In genomic region chr14:22047105-22047504, GRCh38 we compare ENCODE assay signal across 8 cellular contexts.
DNase-seq lines count a peak whose midpoint lies in the region; TF ChIP-seq lines count a peak whose summit lies in the region.

No MANE protein-coding gene starts in this region.

- H3K27ac ChIP-seq in coronary artery (no peak overlapping the region), adrenal gland (no peak overlapping the region)

- TF ChIP-seq POLR2A in adrenal gland (IDR thresholded peaks at IDR 0.05) = no peak

- CTCF ChIA-PET in activated CD4-positive, alpha-beta memory T cell treated with anti-CD3 and anti-CD28 coated beads, Interleukin-2, amount 10 ng/mL, durations not matched to agents 7 days and 5 days (lab: Charles Lee) = interaction anchor here (0.8 to 2.6 kb wide), 14 partner anchors 12 to 552 kb away, joined by 3 to 22 read pairs (median 4); no protein-coding TSS in a partner anchor

- TF ChIP-seq CTCF in coronary artery (IDR thresholded peaks at IDR 0.05) = no peak
- TF ChIP-seq CTCF in adrenal gland (IDR thresholded peaks at IDR 0.05) = no peak

- peak overlapping the region; percentile 76 for H3K27ac Mint-ChIP-seq in activated CD4-positive, alpha-beta memory T cell treated with anti-CD3 and anti-CD28 coated beads, Interleukin-2, amount 10 ng/mL, durations not matched to agents 7 days and 5 days

- DNase-seq in activated gamma-delta T cell treated with Interleukin-2 at 50 U/mL for 16 hours (peak; percentile 40), activated gamma-delta T cell (lab: John Stamatoyannopoulos, UW) (no peak), HPDE6-E6E7 (ENCODE audit: extremely low spot score) (peak; percentile 43), kidney glomerular epithelial cell (lab: John Stamatoyannopoulos, UW) (peak; percentile 38), coronary artery (ENCODE audit: low spot score) (no peak), adrenal gland (no peak), NCI-H2081 (lab: John Stamatoyannopoulos, UW) (no peak)
- DNase-seq in activated CD4-positive, alpha-beta memory T cell treated with anti-CD3 and anti-CD28 coated beads, Interleukin-2, amount 10 ng/mL, durations not matched to agents 7 days and 5 days = peak; percentile 38

- H3K4me3 ChIP-seq in coronary artery (no peak overlapping the region), adrenal gland (no peak overlapping the region)

- intact Hi-C loops in adrenal gland (cut with DNase I) = no loop called here

- POLR2A ChIA-PET in activated CD4-positive, alpha-beta memory T cell treated with anti-CD3 and anti-CD28 coated beads, Interleukin-2, amount 10 ng/mL, durations not matched to agents 7 days and 5 days (lab: Charles Lee) = interaction anchor here (0.7 to 2.3 kb wide), 6 partner anchors 19 to 53 kb away, joined by 3 to 11 read pairs (median 3); no protein-coding TSS in a partner anchor

- peaks cover under 1% of the 10 kb centered on the region for H3K27me3 Mint-ChIP-seq in activated CD4-positive, alpha-beta memory T cell treated with anti-CD3 and anti-CD28 coated beads, Interleukin-2, amount 10 ng/mL, durations not matched to agents 7 days and 5 days

- H3K9me3 ChIP-seq in adrenal gland (replicated peaks in 1 of 3) = no peaks in the 10 kb centered on the region

- H3K36me3 ChIP-seq in adrenal gland (replicated peaks in 1 of 2) = no peaks in the 10 kb centered on the region

- no peaks in the 10 kb centered on the region for H3K27me3 ChIP-seq in adrenal gland

- peaks cover 42% of the 10 kb centered on the region for H3K4me1 Mint-ChIP-seq in activated CD4-positive, alpha-beta memory T cell treated with anti-CD3 and anti-CD28 coated beads, Interleukin-2, amount 10 ng/mL, durations not matched to agents 7 days and 5 days

- WGBS in adrenal gland, 4 donors = 23 to 32% (median 26%) methylated on average over 3 of the region's 3 CpGs

- H3K4me3 Mint-ChIP-seq in activated CD4-positive, alpha-beta memory T cell treated with anti-CD3 and anti-CD28 coated beads, Interleukin-2, amount 10 ng/mL, durations not matched to agents 7 days and 5 days = peak overlapping the region; percentile 27

- H3K9me3 Mint-ChIP-seq in activated CD4-positive, alpha-beta memory T cell treated with anti-CD3 and anti-CD28 coated beads, Interleukin-2, amount 10 ng/mL, durations not matched to agents 7 days and 5 days = no peaks in the 10 kb centered on the region

- H3K4me1 ChIP-seq in adrenal gland (replicated peaks in 1 of 2) = no peaks in the 10 kb centered on the region

- no peaks in the 10 kb centered on the region for H3K36me3 Mint-ChIP-seq in activated CD4-positive, alpha-beta memory T cell treated with anti-CD3 and anti-CD28 coated beads, Interleukin-2, amount 10 ng/mL, durations not matched to agents 7 days and 5 days (ENCODE audit: low read depth)

Comparison
In these comparisons a context has a peak if more than half of its experiments do, and no peak if none do; other contexts are left out.
1. DNase-seq: peak in activated gamma-delta T cell treated with Interleukin-2 at 50 U/mL for 16 hours (single experiment), HPDE6-E6E7 (single experiment), activated CD4-positive, alpha-beta memory T cell treated with anti-CD3 and anti-CD28 coated beads, Interleukin-2, amount 10 ng/mL, durations not matched to agents 7 days and 5 days (single experiment) and kidney glomerular epithelial cell (single experiment); none in activated gamma-delta T cell (single experiment), coronary artery (single experiment), adrenal gland (0 of 7) and NCI-H2081 (0 of 2).